In the genomic region with DNA sequence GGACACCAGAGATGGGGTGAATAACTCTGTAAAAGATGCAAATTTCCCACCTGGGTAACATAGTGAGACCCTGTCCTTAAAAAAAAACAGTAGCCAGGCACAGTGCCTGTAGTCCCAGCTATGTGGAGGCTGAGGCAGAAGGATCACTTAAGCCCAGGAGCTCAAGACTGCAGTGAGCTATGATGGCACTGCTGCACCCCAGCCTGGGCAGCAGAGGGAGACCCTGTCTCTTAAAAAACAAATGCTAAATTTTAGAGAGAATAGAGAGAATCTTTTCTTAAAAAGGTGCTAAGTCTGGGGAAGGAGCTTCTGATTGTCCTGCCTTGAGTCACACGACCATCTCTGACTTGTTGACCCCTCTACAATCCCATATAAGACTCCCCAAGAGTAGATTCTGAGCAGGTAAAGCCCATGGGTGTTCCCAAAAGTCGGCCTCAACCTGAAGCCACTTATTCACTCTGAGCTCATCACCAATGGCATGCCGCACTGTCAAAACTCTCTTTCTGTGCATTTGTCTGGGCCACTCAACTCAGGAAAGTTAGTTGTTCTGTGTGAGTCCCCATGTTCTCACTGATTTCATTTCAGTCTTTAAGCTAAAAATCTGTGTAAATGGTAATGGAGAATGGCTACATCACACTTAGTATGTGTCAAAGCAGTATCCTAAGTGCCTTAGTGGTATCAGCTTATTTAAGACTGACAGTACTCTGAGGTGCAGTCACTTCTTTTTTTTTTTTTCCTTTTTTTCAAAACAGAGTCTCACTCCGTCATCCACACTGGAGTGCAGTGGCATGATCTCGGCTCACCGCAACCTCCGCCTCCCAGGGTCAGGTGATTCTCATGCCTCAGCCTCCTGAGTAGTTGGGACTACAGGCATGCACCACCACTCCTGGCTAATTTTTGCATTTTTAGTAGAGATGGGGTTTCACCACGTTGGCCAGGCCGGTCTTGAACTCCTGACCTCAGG, we compare ENCODE assay signal across 13 cellular contexts. TPM values are rescaled to one million over a fixed set of nuclear protein-coding genes. Genes with fewer than 3 reads are reported as not detected.
DNase-seq lines count a peak whose midpoint lies in the region; ATAC-seq and TF ChIP-seq lines count a peak whose summit lies in the region.
"Had no signal": no experiment of that assay in that cellular context is flagged by ENCODE, and none has a peak within 500 bp of the region (broad histone marks: within the 10 kb centered on the region; RNA-seq: fewer than 3 reads in every experiment).

No MANE protein-coding gene starts in this region.

- no peak overlapping the region for H3K27ac Mint-ChIP-seq in type B pancreatic cell
- H3K27ac Mint-ChIP-seq: progenitor cell of endocrine pancreas had no signal

- ATAC-seq in HG02852 (IDR thresholded peaks at IDR 0.05; ENCODE audit: unreplicated experiment) (no peak), HG03196 (IDR thresholded peaks at IDR 0.05; ENCODE audit: unreplicated experiment) (no peak)
- ATAC-seq: left ventricle myocardium superior had no signal

- H3K27me3 Mint-ChIP-seq in type B pancreatic cell: peaks cover 8% of the 10 kb centered on the region

- H3K4me3 Mint-ChIP-seq in type B pancreatic cell: no peak overlapping the region

- no peak overlapping the region for H3K4me3 ChIP-seq in NB4 (ENCODE audit: low read depth, low read length)

- H3K4me1 Mint-ChIP-seq in type B pancreatic cell (ENCODE audit: unreplicated experiment): no peaks in the 10 kb centered on the region

- H3K36me3 Mint-ChIP-seq in type B pancreatic cell: no peaks in the 10 kb centered on the region

- DNase-seq in activated gamma-delta T cell treated with Interleukin-2 at 50 U/mL for 16 hours (peak; percentile 9), activated gamma-delta T cell (lab: John Stamatoyannopoulos, UW) (no peak), NB4 (ENCODE audit: low read depth) (peak; percentile 52), type B pancreatic cell (ENCODE audit: extremely low spot score, unreplicated experiment) (no peak), globus pallidus (ENCODE audit: low spot score) (no peak)
- DNase-seq: foreskin melanocyte, left ventricle myocardium superior, NCI-H2227 treated with DMSO at 0.1 percent for 48 hours, trophoblast cell had no signal

- TF ChIP-seq CTCF in NB4 (IDR thresholded peaks at IDR 0.05; ENCODE audit: low read depth, low read length) (peak; percentile 35), type B pancreatic cell (conservative IDR thresholded peaks at IDR 0.05) (peak; percentile 16)

- H3K9me3 Mint-ChIP-seq in type B pancreatic cell: no peaks in the 10 kb centered on the region

- H3K27ac ChIP-seq in angular gyrus (ENCODE audit: low read depth, low read length): peak overlapping the region; percentile 55

- no peak for TF ChIP-seq POLR2A in NB4 (IDR thresholded peaks at IDR 0.05; ENCODE audit: extremely low read depth, insufficient read length)

RNA-seq across cellular contexts. Expression of gene PRKCB, which starts 41.6 kb away (rescaled TPM):
- total RNA-seq in type B pancreatic cell (ENCODE audit: low replicate concordance): 0.95 and 10.2 TPM in 2 replicates

Comparison
In these comparisons a context has a peak if more than half of its experiments do, and no peak if none do; other contexts are left out.
1. DNase-seq: peak in activated gamma-delta T cell treated with Interleukin-2 at 50 U/mL for 16 hours (single experiment) and NB4 (single experiment); none in activated gamma-delta T cell (single experiment), type B pancreatic cell (single experiment) and globus pallidus (single experiment).